5 cellular contexts compared by ENCODE assay signal in the genomic region with DNA sequence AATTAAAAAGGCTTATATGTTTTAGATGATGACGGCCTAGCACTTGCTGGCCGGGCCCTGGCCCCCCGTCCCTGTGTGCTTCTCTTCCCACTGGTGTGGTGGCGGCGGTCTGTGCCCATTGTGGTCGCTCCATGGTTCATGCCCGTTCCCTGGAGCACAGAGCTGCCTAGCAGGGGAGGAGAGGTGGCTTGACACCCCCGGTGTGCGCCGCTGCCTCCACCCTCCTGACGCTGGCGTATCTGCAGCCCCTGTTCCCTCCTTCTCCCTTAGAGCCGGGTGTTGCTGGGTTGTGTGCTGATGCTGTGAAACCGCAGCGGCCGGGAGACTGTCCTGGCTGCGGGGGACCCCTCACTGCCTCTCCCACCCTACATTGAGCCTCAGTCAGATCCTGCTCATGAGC. TPM values are rescaled to one million over a fixed set of nuclear protein-coding genes. Genes with fewer than 3 reads are reported as not detected.
"Had no signal": no experiment of that assay in that cellular context is flagged by ENCODE, and none has a peak within 500 bp of the region (broad histone marks: within the 10 kb centered on the region; RNA-seq: fewer than 3 reads in every experiment).

No MANE protein-coding gene starts in this region.

- H3K9me3 Mint-ChIP-seq: GM23338, H9 had no signal

- H3K4me1 Mint-ChIP-seq: GM23338, H9 had no signal

- H3K27ac Mint-ChIP-seq: GM23338 had no signal

- ATAC-seq: GM23338 had no signal

- H3K4me3 Mint-ChIP-seq: GM23338 had no signal

- DNase-seq: H9, HCEC 1CT, IMR-90, KBM-7 had no signal

RNA-seq across cellular contexts. Expression of gene AMH, which starts 56.3 kb away (rescaled TPM):
- total RNA-seq: IMR-90 had no signal
